ENCODE assay signal across 1 cellular context in the genomic region with DNA sequence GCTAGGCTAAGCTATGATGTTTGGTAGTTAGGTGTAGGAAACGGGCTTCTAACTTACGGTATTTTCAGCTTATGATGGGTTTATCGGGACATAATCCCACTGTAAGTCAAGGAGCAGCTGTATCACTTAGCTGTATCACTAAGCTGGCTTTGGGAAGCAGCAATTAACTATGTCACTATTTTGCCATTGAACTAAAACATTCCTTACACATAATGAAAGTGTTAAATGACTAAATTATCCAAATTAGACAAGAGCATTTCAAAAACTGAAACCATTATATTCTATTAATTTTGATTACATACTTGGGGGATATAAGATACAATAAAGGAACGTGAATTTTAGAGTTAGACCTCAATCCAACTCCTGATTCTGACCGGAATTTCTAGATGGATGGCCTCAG.
TF ChIP-seq lines count a peak whose summit lies in the region.

No MANE protein-coding gene starts in this region.

TF ChIP-seq in GM12878, 131 proteins besides CTCF, POLR2A, EP300 and RAD21 (continued from another document):
- TF ChIP-seq ZBTB33 (IDR thresholded peaks at IDR 0.05): no peak
- no peak for TF ChIP-seq TAF1 (IDR thresholded peaks at IDR 0.05; ENCODE audit: borderline replicate concordance, low read depth, low read length)
- TF ChIP-seq CEBPB (IDR thresholded peaks at IDR 0.05; ENCODE audit: borderline replicate concordance in 1 of 2, low read depth in 2 of 2, low read length in 2 of 2): no peak
- TF ChIP-seq IKZF1 (conservative IDR thresholded peaks at IDR 0.05): no peak
- TF ChIP-seq HDAC6 (IDR thresholded peaks at IDR 0.05; ENCODE audit: unreplicated experiment): no peak
- TF ChIP-seq YBX1 (IDR thresholded peaks at IDR 0.05): no peak
- peak; percentile 56; the same call in 1 of the 2 replicates for TF ChIP-seq IRF4 (IDR thresholded peaks at IDR 0.05; ENCODE audit: low read depth, low read length)
- TF ChIP-seq IKZF2 (IDR thresholded peaks at IDR 0.05): no peak
- TF ChIP-seq SP1 (IDR thresholded peaks at IDR 0.05; ENCODE audit: low read depth, low read length): no peak
- no peak for TF ChIP-seq MYB (IDR thresholded peaks at IDR 0.05; ENCODE audit: borderline replicate concordance, low read depth, low read length)
